In genomic region chr20:20205862-20206236, GRCh38 we compare ENCODE assay signal across 28 cellular contexts.
"Had no signal": no experiment of that assay in that cellular context is flagged by ENCODE, and none has a peak within 500 bp of the region (broad histone marks: within the 10 kb centered on the region; RNA-seq: fewer than 3 reads in every experiment).

No MANE protein-coding gene starts in this region.

- H3K4me2 ChIP-seq: smooth muscle cell had no signal

- H3K4me3 Mint-ChIP-seq: activated B cell treated with CpG ODN at 0.5 μM for 24 hours; activated naive CD4-positive, alpha-beta T cell treated with anti-CD3 and anti-CD28 coated beads for 36 hours; activated naive CD8-positive, alpha-beta T cell treated with anti-CD3 and anti-CD28 coated beads, Interleukin-2, amount 10 ng/mL, durations not matched to agents 7 days and 5 days; activated T-cell treated with anti-CD3 and anti-CD28 coated beads, Interleukin-2, amount 50 U/mL, for 4 hours; endodermal cell; type B pancreatic cell had no signal

- ATAC-seq: activated T-cell treated with anti-CD3 and anti-CD28 coated beads, Interleukin-2, amount 50 U/mL, for 4 hours; gastroesophageal sphincter; heart left ventricle; lower lobe of right lung; mucosa of descending colon had no signal

- H3K27me3 ChIP-seq: testis, vagina had no signal

- H3K4me1 Mint-ChIP-seq: activated naive CD8-positive, alpha-beta T cell treated with anti-CD3 and anti-CD28 coated beads, Interleukin-2, amount 10 ng/mL, durations not matched to agents 7 days and 5 days had no signal

- H3K27ac ChIP-seq: esophagus squamous epithelium, gastroesophageal sphincter, heart left ventricle, lower lobe of right lung, sigmoid colon, testis, vagina had no signal

- H3K9me3 Mint-ChIP-seq: activated B cell treated with CpG ODN at 0.5 μM for 24 hours; activated naive CD4-positive, alpha-beta T cell treated with anti-CD3 and anti-CD28 coated beads for 36 hours; activated naive CD8-positive, alpha-beta T cell treated with anti-CD3 and anti-CD28 coated beads, Interleukin-2, amount 10 ng/mL, durations not matched to agents 7 days and 5 days; activated T-cell treated with anti-CD3 and anti-CD28 coated beads, Interleukin-2, amount 50 U/mL, for 4 hours; endodermal cell; type B pancreatic cell had no signal

- H3K4me3 ChIP-seq: esophagus squamous epithelium, gastroesophageal sphincter, heart left ventricle, lower lobe of right lung, mucosa of descending colon, sigmoid colon, smooth muscle cell, testis, vagina had no signal

- H3K4me1 ChIP-seq: esophagus squamous epithelium, gastroesophageal sphincter, lower lobe of right lung, sigmoid colon, testis, vagina had no signal

- H3K36me3 ChIP-seq: esophagus squamous epithelium, gastroesophageal sphincter, heart left ventricle, lower lobe of right lung, sigmoid colon, vagina had no signal

- H3K9me3 ChIP-seq: esophagus squamous epithelium, gastroesophageal sphincter, heart left ventricle, lower lobe of right lung, mucosa of descending colon, sigmoid colon, testis, vagina had no signal

- H3K36me3 Mint-ChIP-seq: activated naive CD8-positive, alpha-beta T cell treated with anti-CD3 and anti-CD28 coated beads, Interleukin-2, amount 10 ng/mL, durations not matched to agents 7 days and 5 days; type B pancreatic cell had no signal

- DNase-seq: activated B cell treated with CpG ODN at 0.5 μM for 24 hours; activated CD4-positive, alpha-beta T cell treated with anti-CD3 and anti-CD28 coated beads for 4 hours; activated CD4-positive, alpha-beta T cell treated with anti-CD3 and anti-CD28 coated beads, Interleukin-2, amount 50 U/mL, for 48 hours; activated CD8-positive, alpha-beta memory T cell treated with anti-CD3 and anti-CD28 coated beads, Interleukin-2, amount 50 U/mL, for 48 hours; activated effector memory CD4-positive, alpha-beta T cell treated with Interleukin-2 at 50 U/mL for 16 hours; activated naive CD4-positive, alpha-beta T cell treated with anti-CD3 and anti-CD28 coated beads for 36 hours; activated naive CD8-positive, alpha-beta T cell treated with anti-CD3 and anti-CD28 coated beads, Interleukin-2, amount 10 ng/mL, durations not matched to agents 7 days and 5 days; activated T-cell treated with anti-CD3 and anti-CD28 coated beads, Interleukin-2, amount 50 U/mL, for 4 hours; amniotic stem cell; cortex of kidney; endodermal cell; esophagus squamous epithelium; heart left ventricle; islet precursor cell; lower lobe of right lung; mesendoderm; mucosa of descending colon; retina; sigmoid colon; stimulated activated CD4-positive, alpha-beta T cell treated with anti-CD3 and anti-CD28 coated beads, Interleukin-15, amount 100 ng/mL, for 24 hours; stimulated activated CD8-positive, alpha-beta memory T cell treated with anti-CD3 and anti-CD28 coated beads, Interleukin-4, amount 100 ng/mL, for 48 hours; stimulated activated naive CD4-positive, alpha-beta T cell; testis had no signal

- FAIRE-seq: bronchial epithelial cell had no signal

- H3K27ac Mint-ChIP-seq: activated B cell treated with CpG ODN at 0.5 μM for 24 hours; activated naive CD4-positive, alpha-beta T cell treated with anti-CD3 and anti-CD28 coated beads for 36 hours; activated naive CD8-positive, alpha-beta T cell treated with anti-CD3 and anti-CD28 coated beads, Interleukin-2, amount 10 ng/mL, durations not matched to agents 7 days and 5 days; endodermal cell; type B pancreatic cell had no signal
